Comparison of ENCODE assay signal across 16 cellular contexts in the genomic region with DNA sequence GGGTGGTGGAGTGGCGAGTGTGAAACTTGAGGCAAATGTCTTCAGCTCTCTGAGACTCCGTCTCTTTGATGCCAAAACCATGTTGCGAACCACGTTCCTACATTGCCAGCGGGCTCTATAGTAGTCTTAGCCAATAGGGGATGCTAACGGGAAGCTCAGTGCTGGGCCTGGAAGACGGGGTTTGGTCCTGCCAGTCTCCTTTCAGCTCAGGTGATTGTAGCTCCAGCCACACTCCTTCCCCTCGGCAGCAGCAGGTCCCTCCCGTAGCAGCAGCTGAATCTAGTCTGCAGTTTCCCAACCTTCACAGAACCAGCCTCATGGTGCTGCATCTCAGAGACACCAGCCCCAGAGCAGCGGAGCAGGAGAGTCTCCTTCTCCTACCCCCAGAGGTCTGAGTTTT.
DNase-seq lines count a peak whose midpoint lies in the region; ATAC-seq and TF ChIP-seq lines count a peak whose summit lies in the region.
"Had no signal": no experiment of that assay in that cellular context is flagged by ENCODE, and none has a peak within 500 bp of the region (broad histone marks: within the 10 kb centered on the region; RNA-seq: fewer than 3 reads in every experiment).

No MANE protein-coding gene starts in this region.

- WGBS in esophagus, 2 donors: 55 to 71% methylated on average over 10 of the region's 10 CpGs
- 76 to 86% (median 76%) methylated on average over 10 of the region's 10 CpGs for WGBS in ovary, 3 donors

- H3K9me3 ChIP-seq in RWPE2 (ENCODE audit: severe bottlenecking) (no peaks in the 10 kb centered on the region), esophagus (ENCODE audit: control insufficient read depth in 2 of 2, insufficient read depth in 1 of 2, low read depth in 1 of 2, low read length in 1 of 2) (peaks cover 0 to 2% of the 10 kb centered on the region in 2 donors), ovary (no peaks in the 10 kb centered on the region)

- intact Hi-C loops in ovary (cut with DNase I): no loop called here

- TF ChIP-seq EP300 in ovary (IDR thresholded peaks at IDR 0.05): no peak

- TF ChIP-seq CTCF in RWPE2 (IDR thresholded peaks at IDR 0.05; ENCODE audit: poor library complexity, severe bottlenecking) (no peak), ovary (IDR thresholded peaks at IDR 0.05) (no peak), coronary artery (IDR thresholded peaks at IDR 0.05) (no peak)

- H3K4me3 ChIP-seq in RWPE2 (ENCODE audit: severe bottlenecking): no peak overlapping the region
- H3K4me3 ChIP-seq in esophagus (ENCODE audit: low read depth in 1 of 2, low read length in 2 of 2): no peak overlapping the region
- no peak overlapping the region for H3K4me3 ChIP-seq in ovary
- H3K4me3 ChIP-seq in coronary artery: no peak overlapping the region

- no peaks in the 10 kb centered on the region for H3K27me3 ChIP-seq in RWPE2 (ENCODE audit: insufficient read depth, poor library complexity, severe bottlenecking)
- H3K27me3 ChIP-seq in esophagus (ENCODE audit: control insufficient read depth in 1 of 2, insufficient read depth in 2 of 2, low read length in 2 of 2): no peaks in the 10 kb centered on the region
- no peaks in the 10 kb centered on the region for H3K27me3 ChIP-seq in ovary

- H3K27ac ChIP-seq in RWPE2 (ENCODE audit: poor library complexity, severe bottlenecking) (peak overlapping the region; percentile 62), esophagus (ENCODE audit: low read depth in 2 of 2, low read length in 1 of 2) (peak overlapping the region; percentile 79 to 83), ovary (no peak overlapping the region), coronary artery (no peak overlapping the region)

- no peak for ATAC-seq in RWPE2 (ENCODE audit: low read depth)
- ATAC-seq: CD8-positive, alpha-beta T cell had no signal

- DNase-seq in Ammon's horn (ENCODE audit: low spot score): peak; percentile 25
- DNase-seq in RWPE2 (ENCODE audit: low spot score): no peak
- DNase-seq in mesenteric fat pad (ENCODE audit: low spot score): peak; percentile 62
- no peak for DNase-seq in ovary
- DNase-seq in activated CD4-positive, CD25-positive, alpha-beta regulatory T cell (lab: John Stamatoyannopoulos, UW): no peak
- DNase-seq in coronary artery (ENCODE audit: low spot score): no peak
- DNase-seq in NCI-H2107 (lab: John Stamatoyannopoulos, UW): no peak
- DNase-seq: CD8-positive, alpha-beta T cell; DMS79 treated with DMSO at 0.1 percent for 48 hours; KBM-7; NCI-H1092; NCI-H1694; NCI-H345; NCI-H69; SHP77 treated with DMSO at 0.1 percent for 48 hours had no signal

- H3K4me1 ChIP-seq in RWPE2 (ENCODE audit: insufficient read depth, poor library complexity, severe bottlenecking) (peaks cover 20% of the 10 kb centered on the region), esophagus (ENCODE audit: control insufficient read depth in 2 of 2, insufficient read depth in 2 of 2, low read length in 1 of 2) (peaks cover 0 to 9% of the 10 kb centered on the region in 2 donors), ovary (ENCODE audit: insufficient read depth) (no peaks in the 10 kb centered on the region)

- H3K36me3 ChIP-seq in RWPE2 (ENCODE audit: low read depth) (no peaks in the 10 kb centered on the region), esophagus (ENCODE audit: control insufficient read depth in 2 of 2, insufficient read depth in 2 of 2, low read length in 1 of 2) (no peaks in the 10 kb centered on the region), ovary (no peaks in the 10 kb centered on the region)

- TF ChIP-seq POLR2A in ovary (IDR thresholded peaks at IDR 0.05): no peak

Comparison
In these comparisons a context has a peak if more than half of its experiments do, and no peak if none do; other contexts are left out.
1. DNase-seq: peak in Ammon's horn (single experiment) and mesenteric fat pad (single experiment); none in RWPE2 (single experiment), ovary (0 of 5), activated CD4-positive, CD25-positive, alpha-beta regulatory T cell (0 of 4), coronary artery (single experiment) and NCI-H2107 (single experiment).
2. H3K27ac ChIP-seq: peak in RWPE2 (single experiment) and esophagus (2 of 2); none in ovary (0 of 2) and coronary artery (0 of 2).